In the genomic region with DNA sequence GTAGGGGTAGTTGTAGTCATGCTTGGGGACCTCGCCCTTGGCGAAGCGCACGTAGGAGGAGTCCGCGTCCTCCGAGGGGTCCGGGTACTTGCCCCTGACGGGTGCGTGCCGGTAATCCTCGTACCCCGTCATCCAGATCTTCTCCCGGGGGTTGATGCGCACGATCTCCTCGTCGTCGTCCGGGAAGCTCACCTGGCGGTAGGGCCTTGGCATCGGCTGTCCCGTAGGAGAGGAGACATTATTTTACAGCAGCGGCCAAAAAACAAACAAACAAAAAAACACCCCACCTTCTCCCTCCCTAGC, we compare ENCODE assay signal across 17 cellular contexts.
A peak's percentile ranks its signal among the peaks of the same experiment; 100 is the strongest.
DNase-seq lines count a peak whose midpoint lies in the region; ATAC-seq, FAIRE-seq and TF ChIP-seq lines count a peak whose summit lies in the region.
"Had no signal": no experiment of that assay in that cellular context is flagged by ENCODE, and none has a peak within 500 bp of the region (broad histone marks: within the 10 kb centered on the region; RNA-seq: fewer than 3 reads in every experiment).

No MANE protein-coding gene starts in this region.

- no peak overlapping the region for H3K4me2 ChIP-seq in H1 (ENCODE audit: insufficient read depth in 1 of 2, low read depth in 2 of 2, low read length in 2 of 2)

- no peak for TF ChIP-seq POLR2A in H1 (IDR thresholded peaks at IDR 0.05; ENCODE audit: control extremely low read depth in 1 of 2, low read depth in 2 of 2, low read length in 2 of 2)

- H3K23me2 ChIP-seq in H1 (ENCODE audit: low read depth, low read length) = no peaks in the 10 kb centered on the region; the same call in 1 of the 2 replicates

- peaks cover 0 to 3% of the 10 kb centered on the region in 2 experiments for H4K20me1 ChIP-seq in H1 (replicated peaks in 1 of 2; ENCODE audit: control insufficient read depth in 1 of 2, insufficient read depth in 2 of 2, low read length in 2 of 2)

- TF ChIP-seq EP300 in H1 (IDR thresholded peaks at IDR 0.05; ENCODE audit: borderline replicate concordance in 1 of 2, low read depth in 2 of 2, low read length in 2 of 2) = no peak

- H3K9ac ChIP-seq in H1 (replicated peaks in 1 of 4; ENCODE audit: extremely low read depth in 1 of 4, low read depth in 3 of 4, low read length in 3 of 4) = no peak overlapping the region

- H4K8ac ChIP-seq in H1 (ENCODE audit: extremely low read depth, insufficient read depth, low read length) = 0 out of 2 replicates have a peak overlapping the region, but pooled peaks have one; percentile 41

- no peak overlapping the region for H3K18ac ChIP-seq in H1 (ENCODE audit: extremely low read depth, low read length)

- H3K36me3 ChIP-seq in RWPE2 (ENCODE audit: low read depth) (peaks cover 63% of the 10 kb centered on the region), H1 (ENCODE audit: control insufficient read depth in 2 of 4, insufficient read depth in 4 of 4, low read length in 3 of 4) (peaks cover 0 to 6% (median 0%) of the 10 kb centered on the region in 4 experiments; a peak in 1 of 8 replicates)

- no peak overlapping the region for H3K4ac ChIP-seq in H1 (replicated peaks; ENCODE audit: insufficient read length, low read depth, low read length)

- H2BK15ac ChIP-seq in H1 (ENCODE audit: low read length) = no peak overlapping the region

- H2BK12ac ChIP-seq in H1 (ENCODE audit: low read depth, low read length) = no peak overlapping the region

- no peak overlapping the region for H2AFZ ChIP-seq in H1 (ENCODE audit: low read length)

- H3K56ac ChIP-seq in H1 (replicated peaks; ENCODE audit: insufficient read length, low read depth, low read length) = no peak overlapping the region

- no peak for TF ChIP-seq RAD21 in H1 (IDR thresholded peaks at IDR 0.05 in 1 of 2, conservative IDR thresholded peaks at IDR 0.05 in 1 of 2; ENCODE audit: low read depth in 2 of 2, low read length in 2 of 2)

- TF ChIP-seq CTCF in RWPE2 (IDR thresholded peaks at IDR 0.05; ENCODE audit: poor library complexity, severe bottlenecking) (no peak), H1 (IDR thresholded peaks at IDR 0.05; ENCODE audit: control extremely low read depth in 1 of 3, insufficient read depth in 1 of 3, low read depth in 1 of 3, low read length in 3 of 3) (no peak)

- peak overlapping the region; percentile 98 for H3K27ac ChIP-seq in RWPE2 (ENCODE audit: poor library complexity, severe bottlenecking)
- no peak overlapping the region for H3K27ac ChIP-seq in H1 (ENCODE audit: low read depth, low read length)

- no peak overlapping the region for H4K5ac ChIP-seq in H1 (ENCODE audit: insufficient read length, low read depth, low read length)

- ATAC-seq in RWPE2 (ENCODE audit: low read depth) = no peak
- ATAC-seq in HG02870 (IDR thresholded peaks at IDR 0.05; ENCODE audit: unreplicated experiment) = no peak

- DNase-seq in RWPE2 (ENCODE audit: low spot score) (no peak), H1 (ENCODE audit: low read depth in 1 of 2, low spot score in 2 of 2) (no peak), posterior vena cava (ENCODE audit: low spot score) (peak; percentile 78), DMS79 treated with DMSO at 0.1 percent for 48 hours (lab: John Stamatoyannopoulos, UW) (no peak), superior temporal gyrus (ENCODE audit: extremely low spot score) (no peak)
- DNase-seq: C1 segment of cervical spinal cord; Calu3; CD4-positive, alpha-beta memory T cell; COR-L47; DMS53; DND-41; GOT3; H7; HCEC 1CT had no signal

- H3K27me3 ChIP-seq in RWPE2 (ENCODE audit: insufficient read depth, poor library complexity, severe bottlenecking) = no peaks in the 10 kb centered on the region
- no peaks in the 10 kb centered on the region for H3K27me3 ChIP-seq in H1 (replicated peaks in 1 of 4; ENCODE audit: control insufficient read depth in 3 of 4, extremely low read depth in 1 of 4, insufficient read depth in 3 of 4, low read length in 3 of 4)

- CTCF ChIA-PET in H1 (lab: Charles Lee; ENCODE audit: partially characterized antibody) = no interaction called here

- H3K9me3 ChIP-seq in RWPE2 (ENCODE audit: severe bottlenecking) = no peaks in the 10 kb centered on the region
- H3K9me3 ChIP-seq in H1 (ENCODE audit: insufficient read depth in 2 of 2, low read depth in 1 of 2, low read length in 1 of 2) = no peaks in the 10 kb centered on the region

- H3K4me1 ChIP-seq in RWPE2 (ENCODE audit: insufficient read depth, poor library complexity, severe bottlenecking) (peaks cover 29% of the 10 kb centered on the region), H1 (replicated peaks in 1 of 4; ENCODE audit: control insufficient read depth in 3 of 4, insufficient read depth in 4 of 4, low read length in 3 of 4) (no peaks in the 10 kb centered on the region)

- H3K79me2 ChIP-seq in H1 (ENCODE audit: control insufficient read depth in 1 of 2, insufficient read depth in 2 of 2, low read length in 2 of 2) = no peaks in the 10 kb centered on the region

- intact Hi-C loops in posterior vena cava (cut with DNase I) = no loop called here

- POLR2A ChIA-PET in H1 (lab: Charles Lee; ENCODE audit: partially characterized antibody) = no interaction called here

- no peak overlapping the region for H4K91ac ChIP-seq in H1 (replicated peaks; ENCODE audit: insufficient read length, low read length)

- H2BK5ac ChIP-seq in H1 (ENCODE audit: low read depth, low read length) = no peak overlapping the region

- H3K79me1 ChIP-seq in H1 (ENCODE audit: low read depth, low read length) = no peaks in the 10 kb centered on the region; the same call in 1 of the 2 replicates

- H3K14ac ChIP-seq in H1 (ENCODE audit: insufficient read length) = no peak overlapping the region

- H3K4me3 ChIP-seq in RWPE2 (ENCODE audit: severe bottlenecking) (no peak overlapping the region), H1 (ENCODE audit: extremely low read depth in 1 of 4, insufficient read depth in 2 of 4, low read depth in 3 of 4, low read length in 4 of 4) (no peak overlapping the region)

- no peak overlapping the region for H2AK5ac ChIP-seq in H1 (ENCODE audit: low read depth, low read length)

- H2BK20ac ChIP-seq in H1 (ENCODE audit: low read length) = no peak overlapping the region

- no peak for FAIRE-seq in H1 (lab: Jason Lieb, UNC)
- FAIRE-seq: G401.6, GM12892 had no signal

- no peak overlapping the region for H2BK120ac ChIP-seq in H1 (replicated peaks; ENCODE audit: low read depth, low read length)

- H3K23ac ChIP-seq in H1 (ENCODE audit: insufficient read length) = no peak overlapping the region

- WGBS in H1 (ENCODE audit: extremely low coverage in 1 of 2, insufficient coverage in 1 of 2, insufficient read length in 1 of 2, insufficient replicate concordance in 2 of 2, low coverage in 1 of 2, low lambda C conversion rate in 2 of 2, missing lambda C conversion rate in 1 of 2), 2 experiments = 95% methylated on average over 21 of the region's 24 CpGs; no CpG with 5 or more reads in 1 of the 2 experiments

TF ChIP-seq in H1, 55 proteins besides CTCF, POLR2A, EP300 and RAD21:
- TF ChIP-seq, protein P1, sequence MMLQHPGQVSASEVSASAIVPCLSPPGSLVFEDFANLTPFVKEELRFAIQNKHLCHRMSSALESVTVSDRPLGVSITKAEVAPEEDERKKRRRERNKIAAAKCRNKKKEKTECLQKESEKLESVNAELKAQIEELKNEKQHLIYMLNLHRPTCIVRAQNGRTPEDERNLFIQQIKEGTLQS (IDR thresholded peaks at IDR 0.05; ENCODE audit: insufficient read depth, low read depth, low read length) = no peak
- no peak for TF ChIP-seq BRCA1 (IDR thresholded peaks at IDR 0.05; ENCODE audit: low read depth, low read length)
- no peak for TF ChIP-seq SIX5 (IDR thresholded peaks at IDR 0.05; ENCODE audit: low read depth, low read length)
- TF ChIP-seq RFX5 (IDR thresholded peaks at IDR 0.05; ENCODE audit: borderline replicate concordance, low read depth, low read length) = no peak
- TF ChIP-seq TAF7 (optimal IDR thresholded peaks at IDR 0.05; ENCODE audit: borderline replicate concordance, low read depth, low read length) = no peak
- TF ChIP-seq CBX8 (IDR thresholded peaks at IDR 0.05; ENCODE audit: borderline replicate concordance, low read depth, low read length) = no peak
- no peak for TF ChIP-seq BCL11A (IDR thresholded peaks at IDR 0.05; ENCODE audit: low read depth in 2 of 2, low read length in 2 of 2)
- TF ChIP-seq HDAC6 (IDR thresholded peaks at IDR 0.05; ENCODE audit: low read depth, low read length) = no peak
